In the genomic region with DNA sequence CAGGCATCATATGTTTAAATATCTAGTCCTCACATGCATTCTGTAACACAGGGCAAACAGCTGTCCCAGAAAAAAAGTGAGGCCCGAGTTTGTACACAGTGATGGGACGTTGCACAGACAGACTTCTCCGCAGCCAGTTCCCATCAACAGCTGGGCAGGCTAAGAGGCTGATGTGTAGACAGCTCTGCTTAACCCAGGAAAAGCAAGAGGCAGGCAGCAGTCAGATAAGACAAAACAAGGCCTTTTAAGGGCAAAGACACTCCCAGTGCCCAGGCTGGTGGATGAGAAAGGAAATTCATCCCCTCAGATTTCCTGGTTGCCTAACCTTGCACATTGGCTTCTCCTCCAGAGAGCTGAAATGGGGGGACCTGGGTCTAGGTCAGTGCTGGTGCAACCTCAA, we compare ENCODE assay signal across 14 cellular contexts. TPM values are rescaled to one million over a fixed set of nuclear protein-coding genes. Genes with fewer than 3 reads are reported as not detected.
DNase-seq lines count a peak whose midpoint lies in the region; ATAC-seq and TF ChIP-seq lines count a peak whose summit lies in the region.
"Had no signal": no experiment of that assay in that cellular context is flagged by ENCODE, and none has a peak within 500 bp of the region (broad histone marks: within the 10 kb centered on the region; RNA-seq: fewer than 3 reads in every experiment).

No MANE protein-coding gene starts in this region.

- H3K9me3 ChIP-seq in CD4-positive, alpha-beta T cell (ENCODE audit: control insufficient read depth, low read length), result no peaks in the 10 kb centered on the region

- H3K27me3 Mint-ChIP-seq in CD4-positive, alpha-beta T cell, result peaks cover 9% of the 10 kb centered on the region
- no peaks in the 10 kb centered on the region for H3K27me3 Mint-ChIP-seq in stimulated activated memory B cell treated with anti-CD40 and anti-IgM and Interleukin-4, amounts not matched to agents 10 μg/mL and 1 μg/mL and 100 μg/mL, for 72 hours
- H3K27me3 Mint-ChIP-seq: B cell had no signal

- H3K4me1 Mint-ChIP-seq in CD4-positive, alpha-beta T cell (ENCODE audit: low read depth), result peaks cover 9% of the 10 kb centered on the region
- peaks cover 31% of the 10 kb centered on the region for H3K4me1 Mint-ChIP-seq in stimulated activated memory B cell treated with anti-CD40 and anti-IgM and Interleukin-4, amounts not matched to agents 10 μg/mL and 1 μg/mL and 100 μg/mL, for 72 hours

- no peak overlapping the region for H3K27ac ChIP-seq in CD4-positive, alpha-beta T cell (ENCODE audit: low read depth, low read length)

- H3K36me3 Mint-ChIP-seq in CD4-positive, alpha-beta T cell (ENCODE audit: low read depth), result peaks cover 70% of the 10 kb centered on the region
- H3K36me3 Mint-ChIP-seq in stimulated activated memory B cell treated with anti-CD40 and anti-IgM and Interleukin-4, amounts not matched to agents 10 μg/mL and 1 μg/mL and 100 μg/mL, for 72 hours, result peaks cover 37% of the 10 kb centered on the region

- no peak for ATAC-seq in CD4-positive, alpha-beta T cell (ENCODE audit: poor library complexity)
- no peak for ATAC-seq in HG02840 (IDR thresholded peaks at IDR 0.05; ENCODE audit: low FRiP score, unreplicated experiment)
- no peak for ATAC-seq in stimulated activated memory B cell treated with anti-CD40 and anti-IgM and Interleukin-4, amounts not matched to agents 10 μg/mL and 1 μg/mL and 100 μg/mL, for 72 hours

- H3K4me3 Mint-ChIP-seq in CD4-positive, alpha-beta T cell, result no peak overlapping the region
- no peak overlapping the region for H3K4me3 Mint-ChIP-seq in stimulated activated memory B cell treated with anti-CD40 and anti-IgM and Interleukin-4, amounts not matched to agents 10 μg/mL and 1 μg/mL and 100 μg/mL, for 72 hours
- H3K4me3 Mint-ChIP-seq: activated CD4-positive, alpha-beta memory T cell treated with anti-CD3 and anti-CD28 coated beads, Interleukin-2, amount 10 ng/mL, durations not matched to agents 7 days and 5 days; activated naive CD4-positive, alpha-beta T cell treated with anti-CD3 and anti-CD28 coated beads, Interleukin-2, amount 50 U/mL, for 24 hours; B cell; naive B cell had no signal

- H3K4me3 ChIP-seq in foreskin fibroblast (ENCODE audit: low read depth in 1 of 2, low read length in 2 of 2), result no peak overlapping the region

- POLR2A ChIA-PET in CD4-positive, alpha-beta T cell (lab: Charles Lee), result no interaction called here

- TF ChIP-seq CTCF in CD4-positive, alpha-beta T cell (IDR thresholded peaks at IDR 0.05), result no peak
- no peak for TF ChIP-seq CTCF in foreskin fibroblast (IDR thresholded peaks at IDR 0.05; ENCODE audit: low read depth, low read length)

- intact Hi-C loops in CD4-positive, alpha-beta T cell (cut with DNase I, micrococcal nuclease), result loop anchor here in 1 of 2 experiments (10.0 kb wide), 1 partner anchor 219 kb away; no protein-coding TSS in a partner anchor

- CTCF ChIA-PET in CD4-positive, alpha-beta T cell (lab: Charles Lee), result interaction anchor here (1.9 kb wide), 1 partner anchor 27 kb away, joined by 7 read pairs; no protein-coding TSS in a partner anchor

- H3K9me3 Mint-ChIP-seq in CD4-positive, alpha-beta T cell, result no peaks in the 10 kb centered on the region
- H3K9me3 Mint-ChIP-seq in stimulated activated memory B cell treated with anti-CD40 and anti-IgM and Interleukin-4, amounts not matched to agents 10 μg/mL and 1 μg/mL and 100 μg/mL, for 72 hours, result no peaks in the 10 kb centered on the region
- H3K9me3 Mint-ChIP-seq: activated CD4-positive, alpha-beta memory T cell treated with anti-CD3 and anti-CD28 coated beads, Interleukin-2, amount 10 ng/mL, durations not matched to agents 7 days and 5 days; activated naive CD4-positive, alpha-beta T cell treated with anti-CD3 and anti-CD28 coated beads, Interleukin-2, amount 50 U/mL, for 24 hours; naive B cell had no signal

- peaks cover 5% of the 10 kb centered on the region for H3K27me3 ChIP-seq in CD4-positive, alpha-beta T cell (ENCODE audit: control insufficient read depth, insufficient read depth, low read length)

- H3K27ac Mint-ChIP-seq in CD4-positive, alpha-beta T cell, result peak overlapping the region; percentile 10
- no peak overlapping the region for H3K27ac Mint-ChIP-seq in stimulated activated memory B cell treated with anti-CD40 and anti-IgM and Interleukin-4, amounts not matched to agents 10 μg/mL and 1 μg/mL and 100 μg/mL, for 72 hours
- H3K27ac Mint-ChIP-seq: activated CD4-positive, alpha-beta memory T cell treated with anti-CD3 and anti-CD28 coated beads, Interleukin-2, amount 10 ng/mL, durations not matched to agents 7 days and 5 days; B cell; naive B cell had no signal

- no peak for DNase-seq in CD4-positive, alpha-beta T cell
- peak; percentile 73 for DNase-seq in UCSD-AML1 (lab: John Stamatoyannopoulos, UW; ENCODE audit: unreplicated experiment)
- DNase-seq in foreskin fibroblast, result peak; percentile 45 to 53
- peak; percentile 64 for DNase-seq in pulmonary artery endothelial cell (ENCODE audit: low read depth, low spot score)
- no peak for DNase-seq in COLO668 (lab: John Stamatoyannopoulos, UW; ENCODE audit: unreplicated experiment)
- DNase-seq in DMS 273 (lab: John Stamatoyannopoulos, UW; ENCODE audit: unreplicated experiment), result no peak
- DNase-seq: activated CD4-positive, alpha-beta memory T cell treated with anti-CD3 and anti-CD28 coated beads, Interleukin-2, amount 10 ng/mL, durations not matched to agents 7 days and 5 days; naive B cell; small intestine; T-helper 2 cell had no signal

RNA-seq across cellular contexts. Expression of gene PHLDA3, which starts 17.2 kb away (rescaled TPM):
- under 1 TPM; 0.45 to 0.71 TPM for total RNA-seq in CD4-positive, alpha-beta T cell
- total RNA-seq in pulmonary artery endothelial cell, result 55.1 and 59.9 TPM in 2 replicates

RNA-seq across cellular contexts. Expression of gene CSRP1, which starts 20.8 kb away (rescaled TPM):
- 10 to 100 TPM; 34.8 to 39.9 TPM for total RNA-seq in CD4-positive, alpha-beta T cell
- total RNA-seq in pulmonary artery endothelial cell, result 461 and 549 TPM in 2 replicates

RNA-seq across cellular contexts. Expression of gene NAV1, which starts 52.8 kb away (rescaled TPM):
- 1 to 10 TPM; 2.8 to 4.3 TPM for total RNA-seq in CD4-positive, alpha-beta T cell
- 29.7 and 32.5 TPM in 2 replicates for total RNA-seq in pulmonary artery endothelial cell

Comparison
In these comparisons a context has a peak if more than half of its experiments do, and no peak if none do; other contexts are left out.
1. DNase-seq: peak in UCSD-AML1 (single experiment), foreskin fibroblast (2 of 2) and pulmonary artery endothelial cell (single experiment); none in CD4-positive, alpha-beta T cell (0 of 10), COLO668 (single experiment) and DMS 273 (single experiment).
2. RNA of gene PHLDA3, which starts 17.2 kb away (total RNA-seq): 55.1 to 59.9 TPM in pulmonary artery endothelial cell; 0.45 to 0.71 TPM in CD4-positive, alpha-beta T cell; every median in the first group is over 10 times any median in the second.
3. RNA of gene CSRP1, which starts 20.8 kb away (total RNA-seq): 461 to 549 TPM in pulmonary artery endothelial cell; 34.8 to 39.9 TPM in CD4-positive, alpha-beta T cell; every median in the first group is over 10 times any median in the second.